25 cellular contexts compared by ENCODE assay signal in genomic region chr3:21020681-21021080, GRCh38.
"Had no signal": no experiment of that assay in that cellular context is flagged by ENCODE, and none has a peak within 500 bp of the region (broad histone marks: within the 10 kb centered on the region; RNA-seq: fewer than 3 reads in every experiment).

No MANE protein-coding gene starts in this region.

- H3K4me3 ChIP-seq: adrenal gland, ascending aorta, esophagus muscularis mucosa, gastrocnemius medialis, heart right ventricle, mucosa of descending colon, right lobe of liver, skin epidermis, tibial artery had no signal

- H3K4me1 ChIP-seq: adrenal gland, ascending aorta, esophagus muscularis mucosa, gastrocnemius medialis, heart right ventricle, right lobe of liver, tibial artery had no signal

- H3K36me3 ChIP-seq: adrenal gland, ascending aorta, brain microvascular endothelial cell, esophagus muscularis mucosa, gastrocnemius medialis, heart right ventricle, right lobe of liver, tibial artery had no signal

- H3K27ac ChIP-seq: adrenal gland, ascending aorta, brain microvascular endothelial cell, esophagus muscularis mucosa, gastrocnemius medialis, heart right ventricle, right lobe of liver, skin epidermis, tibial artery had no signal

- ATAC-seq: activated CD4-positive, alpha-beta T cell treated with anti-CD3 and anti-CD28 coated beads for 36 hours; activated T-cell treated with anti-CD3 and anti-CD28 coated beads, Interleukin-2, amount 50 U/mL, for 4 hours; left colon; mucosa of descending colon; right lobe of liver; stimulated activated effector memory CD8-positive, alpha-beta T cell treated with anti-CD3 and anti-CD28 coated beads, Interleukin-12 subunit alpha, Interleukin-12 subunit beta, amount 100 ng/mL, for 72 hours; stimulated activated naive CD8-positive, alpha-beta T cell treated with anti-CD3 and anti-CD28 coated beads, Interleukin-15, amount 100 ng/mL, for 72 hours had no signal

- DNase-seq: activated B cell treated with CpG ODN at 0.5 μM for 24 hours; activated CD4-positive, alpha-beta T cell treated with anti-CD3 and anti-CD28 coated beads for 36 hours; activated CD4-positive, alpha-beta T cell treated with anti-CD3 and anti-CD28 coated beads, Interleukin-2, amount 50 U/mL, for 4 hours; activated CD8-positive, alpha-beta memory T cell treated with anti-CD3 and anti-CD28 coated beads for 24 hours; activated CD8-positive, alpha-beta memory T cell treated with anti-CD3 and anti-CD28 coated beads, Interleukin-2, amount 50 U/mL, for 4 hours; activated naive CD4-positive, alpha-beta T cell; activated T-cell treated with anti-CD3 and anti-CD28 coated beads, Interleukin-2, amount 50 U/mL, for 4 hours; adrenal gland; brain microvascular endothelial cell; effector memory CD4-positive, alpha-beta T cell; gastrocnemius medialis; left colon; mesendoderm; mucosa of descending colon; occipital lobe; right lobe of liver; stimulated activated CD4-positive, alpha-beta T cell treated with anti-CD3 and anti-CD28 coated beads, Interleukin-2, amount 100 ng/mL, for 24 hours; stimulated activated naive CD8-positive, alpha-beta T cell treated with anti-CD3 and anti-CD28 coated beads, Interleukin-15, amount 100 ng/mL, for 72 hours; T-helper 9 cell; tibial artery had no signal

- H3K9me3 ChIP-seq: adrenal gland, ascending aorta, esophagus muscularis mucosa, gastrocnemius medialis, right lobe of liver, tibial artery had no signal

- H3K27me3 ChIP-seq: adrenal gland, ascending aorta, brain microvascular endothelial cell, esophagus muscularis mucosa, gastrocnemius medialis, heart right ventricle, right lobe of liver, tibial artery had no signal
